In genomic region chr3:112351823-112352222, GRCh38 we compare ENCODE assay signal across 16 cellular contexts. TPM values are rescaled to one million over a fixed set of nuclear protein-coding genes. Genes with fewer than 3 reads are reported as not detected.
DNase-seq lines count a peak whose midpoint lies in the region; ATAC-seq and TF ChIP-seq lines count a peak whose summit lies in the region.
"Had no signal": no experiment of that assay in that cellular context is flagged by ENCODE, and none has a peak within 500 bp of the region (broad histone marks: within the 10 kb centered on the region; RNA-seq: fewer than 3 reads in every experiment).

No MANE protein-coding gene starts in this region.

- POLR2A ChIA-PET in HEK293 (lab: Yijun Ruan, JAX), result no interaction called here

- H3K27ac ChIP-seq in BLaER1 (no peak overlapping the region), HEK293 (ENCODE audit: extremely low read depth, low read depth, low read length) (no peak overlapping the region), endodermal cell (ENCODE audit: low read depth, low read length) (peak overlapping the region; percentile 48)
- H3K27ac ChIP-seq: foreskin keratinocyte had no signal

- H3K36me3 ChIP-seq in BLaER1 (no peaks in the 10 kb centered on the region), HEK293 (ENCODE audit: control insufficient read depth in 2 of 2, insufficient read depth in 1 of 2, low read length in 2 of 2) (no peaks in the 10 kb centered on the region), endodermal cell (ENCODE audit: control insufficient read depth, insufficient read depth, low read length) (peaks cover 81% of the 10 kb centered on the region)

- CTCF ChIA-PET in HEK293 (lab: Yijun Ruan, JAX), result interaction anchor here (0.6 to 1.1 kb wide), 2 partner anchors 168 to 712 kb away, joined by 4 read pairs; no protein-coding TSS in a partner anchor

- TF ChIP-seq CTCF in HEK293 (tag by site-specific recombination; IDR thresholded peaks at IDR 0.05) (no peak), endodermal cell (conservative IDR thresholded peaks at IDR 0.05) (no peak)

- WGBS in endodermal cell (ENCODE audit: insufficient coverage in 1 of 2, insufficient read length in 1 of 2), 2 experiments, result 88% methylated on average over 2 of the region's 2 CpGs; no CpG with 5 or more reads in 1 of the 2 experiments

- no peaks in the 10 kb centered on the region for H3K9me3 ChIP-seq in BLaER1
- H3K9me3 ChIP-seq in HEK293 (ENCODE audit: control insufficient read depth, insufficient read depth, low read depth, low read length), result no peaks in the 10 kb centered on the region
- no peaks in the 10 kb centered on the region for H3K9me3 ChIP-seq in endodermal cell (ENCODE audit: control insufficient read depth, low read length)

- no peaks in the 10 kb centered on the region for H4K20me1 ChIP-seq in BLaER1

- peak overlapping the region; percentile 40 for H3K4me2 ChIP-seq in BLaER1

- H3K4me1 ChIP-seq in BLaER1 (peaks cover 8% of the 10 kb centered on the region), HEK293 (ENCODE audit: control insufficient read depth, insufficient read depth, low read length) (peaks cover 6% of the 10 kb centered on the region; the same call in 1 of the 2 replicates), endodermal cell (ENCODE audit: control insufficient read depth, insufficient read depth, low read length) (no peaks in the 10 kb centered on the region)
- H3K4me1 ChIP-seq: foreskin keratinocyte had no signal

- H3K4me3 Mint-ChIP-seq in endodermal cell, result no peak overlapping the region
- H3K4me3 Mint-ChIP-seq in activated T-cell treated with anti-CD3 and anti-CD28 coated beads, Interleukin-2, amount 50 U/mL, for 4 hours, result no peak overlapping the region
- H3K4me3 Mint-ChIP-seq: natural killer cell had no signal

- H3K4me3 ChIP-seq in BLaER1, result no peak overlapping the region
- no peak overlapping the region for H3K4me3 ChIP-seq in HEK293 (ENCODE audit: low read depth, low read length)
- no peak overlapping the region for H3K4me3 ChIP-seq in endodermal cell (ENCODE audit: low read length)

- peaks cover 79% of the 10 kb centered on the region for H3K36me3 Mint-ChIP-seq in endodermal cell (ENCODE audit: low read depth)
- peaks cover 63% of the 10 kb centered on the region for H3K36me3 Mint-ChIP-seq in activated T-cell treated with anti-CD3 and anti-CD28 coated beads, Interleukin-2, amount 50 U/mL, for 4 hours (ENCODE audit: insufficient read depth)
- H3K36me3 Mint-ChIP-seq: natural killer cell had no signal

- no peaks in the 10 kb centered on the region for H3K27me3 Mint-ChIP-seq in endodermal cell (ENCODE audit: insufficient read depth)
- no peaks in the 10 kb centered on the region for H3K27me3 Mint-ChIP-seq in activated T-cell treated with anti-CD3 and anti-CD28 coated beads, Interleukin-2, amount 50 U/mL, for 4 hours (ENCODE audit: low read depth)

- DNase-seq in NCI-H524 (lab: John Stamatoyannopoulos, UW) (peak; percentile 98 to 100), endodermal cell (no peak), dermis blood vessel endothelial cell (no peak), AG08396 (ENCODE audit: low spot score) (no peak)
- DNase-seq in activated T-cell treated with anti-CD3 and anti-CD28 coated beads, Interleukin-2, amount 50 U/mL, for 4 hours, result no peak
- DNase-seq: activated CD8-positive, alpha-beta memory T cell treated with anti-CD3 and anti-CD28 coated beads, Interleukin-2, amount 50 U/mL, for 48 hours; cerebellar nuclear complex; foreskin keratinocyte; natural killer cell; NCI-H2029 treated with DMSO at 0.1 percent for 48 hours; SIG-M5; T-helper 2 cell had no signal

- peaks cover 56% of the 10 kb centered on the region for H3K4me1 Mint-ChIP-seq in endodermal cell
- H3K4me1 Mint-ChIP-seq in activated T-cell treated with anti-CD3 and anti-CD28 coated beads, Interleukin-2, amount 50 U/mL, for 4 hours (ENCODE audit: low read depth), result peaks cover 20% of the 10 kb centered on the region
- H3K4me1 Mint-ChIP-seq: natural killer cell had no signal

- no peak for ATAC-seq in HG03175 (IDR thresholded peaks at IDR 0.05; ENCODE audit: unreplicated experiment)
- ATAC-seq in activated T-cell treated with anti-CD3 and anti-CD28 coated beads, Interleukin-2, amount 50 U/mL, for 4 hours, result no peak
- ATAC-seq: foreskin keratinocyte, natural killer cell had no signal

- peak overlapping the region; percentile 58 for H3K27ac Mint-ChIP-seq in endodermal cell
- H3K27ac Mint-ChIP-seq: natural killer cell had no signal

- H3K9me3 Mint-ChIP-seq in endodermal cell, result no peaks in the 10 kb centered on the region
- no peaks in the 10 kb centered on the region for H3K9me3 Mint-ChIP-seq in activated T-cell treated with anti-CD3 and anti-CD28 coated beads, Interleukin-2, amount 50 U/mL, for 4 hours
- H3K9me3 Mint-ChIP-seq: natural killer cell had no signal

- H3K27me3 ChIP-seq in BLaER1, result no peaks in the 10 kb centered on the region
- no peaks in the 10 kb centered on the region for H3K27me3 ChIP-seq in endodermal cell (ENCODE audit: control insufficient read depth, insufficient read depth, low read length, poor library complexity, severe bottlenecking)
- H3K27me3 ChIP-seq: foreskin keratinocyte had no signal

- no peak overlapping the region for H3K9ac ChIP-seq in BLaER1
- H3K9ac ChIP-seq in endodermal cell (ENCODE audit: extremely low read depth, low read length, poor library complexity, severe bottlenecking), result no peak overlapping the region

TF ChIP-seq in HEK293, 187 proteins besides CTCF, POLR2A, EP300 and RAD21 (continues in another document):
- TF ChIP-seq PATZ1 (tag by site-specific recombination; IDR thresholded peaks at IDR 0.05) (peak; percentile 20; the same call in 1 of the 2 replicates), ZNF747 (tag by site-specific recombination; IDR thresholded peaks at IDR 0.05) (no peak), KLF17 (tag by site-specific recombination; IDR thresholded peaks at IDR 0.05) (no peak), OSR2 (tag by site-specific recombination; IDR thresholded peaks at IDR 0.05) (peak; percentile 35; the same call in 1 of the 2 replicates), ZNF843 (tag by site-specific recombination; IDR thresholded peaks at IDR 0.05) (peak; percentile 46; the same call in 1 of the 2 replicates), ZNF132 (tag by site-specific recombination; IDR thresholded peaks at IDR 0.05; ENCODE audit: borderline replicate concordance) (no peak), OVOL3 (tag by site-specific recombination; IDR thresholded peaks at IDR 0.05) (0 out of 2 replicates have a peak, but pooled peaks have one; percentile 30), ZNF266 (tag by site-specific recombination; IDR thresholded peaks at IDR 0.05; ENCODE audit: low read depth) (no peak), KLF16 (tag by site-specific recombination; IDR thresholded peaks at IDR 0.05) (no peak), ZSCAN30 (tag by site-specific recombination; IDR thresholded peaks at IDR 0.05) (no peak), ZNF239 (tag by site-specific recombination; IDR thresholded peaks at IDR 0.05) (no peak), ZNF18 (tag by site-specific recombination; IDR thresholded peaks at IDR 0.05) (peak; percentile 59; the same call in 1 of the 2 replicates)

RNA-seq across cellular contexts. Expression of gene CD200, which starts 18.9 kb away (rescaled TPM):
- total RNA-seq in endodermal cell (10 to 100 TPM; 49.2 to 58.6 TPM), dermis blood vessel endothelial cell (3.4 and 3.7 TPM in 2 replicates)
- polyA plus RNA-seq in endodermal cell (2013, experiment 1 of 2), result 72.1 TPM
- polyA plus RNA-seq in endodermal cell (2013, experiment 2 of 2), result 69.1 TPM
- total RNA-seq in activated T-cell treated with anti-CD3 and anti-CD28 coated beads, Interleukin-2, amount 50 U/mL, for 4 hours, result 100 to 1,000 TPM; 100 to 125 (median 109) TPM
- total RNA-seq: OCI-LY7 had no signal

RNA-seq across cellular contexts. Expression of gene SLC9C1, which starts 57.8 kb away (rescaled TPM):
- under 1 TPM; 0.24 to 0.66 TPM for total RNA-seq in endodermal cell
- polyA plus RNA-seq in endodermal cell (2013, experiment 1 of 2), result 0.18 TPM
- 0.25 TPM for polyA plus RNA-seq in endodermal cell (2013, experiment 2 of 2)
- 0.14 and 0.85 TPM in 2 replicates for total RNA-seq in dermis blood vessel endothelial cell
- total RNA-seq in activated T-cell treated with anti-CD3 and anti-CD28 coated beads, Interleukin-2, amount 50 U/mL, for 4 hours, result not detected
- total RNA-seq: foreskin keratinocyte, natural killer cell, OCI-LY7 had no signal
- polyA plus RNA-seq: foreskin keratinocyte had no signal

Comparison
In these comparisons a context has a peak if more than half of its experiments do, and no peak if none do; other contexts are left out.
1. DNase-seq: peak in NCI-H524 (2 of 2); none in endodermal cell (single experiment), dermis blood vessel endothelial cell (single experiment), AG08396 (single experiment) and activated T-cell treated with anti-CD3 and anti-CD28 coated beads, Interleukin-2, amount 50 U/mL, for 4 hours (single experiment).
2. RNA of gene CD200, which starts 18.9 kb away (total RNA-seq): 100 to 125 TPM in activated T-cell treated with anti-CD3 and anti-CD28 coated beads, Interleukin-2, amount 50 U/mL, for 4 hours and 49.2 to 58.6 TPM in endodermal cell; 3.4 to 3.7 TPM in dermis blood vessel endothelial cell; every median in the first group is over 10 times any median in the second.